Comparison of ENCODE assay signal across 8 cellular contexts in the genomic region with DNA sequence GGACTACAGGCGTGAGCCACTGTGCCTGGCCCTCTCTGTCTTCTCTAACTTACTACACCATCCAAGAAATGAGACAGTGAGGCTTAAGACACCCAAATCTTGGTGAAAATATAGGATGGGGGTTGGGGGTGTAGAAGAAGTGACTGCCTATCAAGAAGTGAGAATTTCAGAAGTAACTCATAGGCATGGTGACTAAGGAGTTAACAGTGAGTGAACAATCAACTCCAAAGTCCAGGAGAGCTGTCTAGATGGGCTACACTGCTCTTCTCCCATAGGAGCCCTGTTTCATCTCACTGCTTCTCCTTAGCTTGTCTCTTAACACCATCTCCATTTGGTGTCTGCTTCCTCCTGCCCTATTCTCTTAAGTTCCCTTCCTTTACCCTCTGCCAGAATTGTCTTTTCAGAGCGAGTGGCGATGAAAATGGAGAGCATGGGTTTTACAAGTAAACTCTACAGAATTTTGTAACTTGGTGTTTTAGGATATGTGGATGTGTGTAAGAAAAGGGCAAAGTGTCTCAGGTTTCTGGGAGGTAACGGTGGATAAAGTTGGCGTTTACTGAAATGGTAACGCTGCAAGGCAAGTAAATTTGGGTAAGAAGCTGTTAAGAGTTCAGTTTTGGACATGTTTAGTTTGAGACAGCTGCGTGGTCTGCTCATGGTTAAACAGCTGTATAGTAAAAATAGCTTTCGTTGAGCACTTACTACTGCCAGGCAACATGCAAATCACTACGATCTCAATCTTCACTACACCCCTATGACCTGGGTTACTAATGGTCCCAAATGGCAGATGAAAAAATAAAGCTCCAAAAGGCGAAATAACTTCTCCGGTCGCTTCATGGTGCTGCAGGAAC. TPM values are rescaled to one million over a fixed set of nuclear protein-coding genes. Genes with fewer than 3 reads are reported as not detected.
DNase-seq lines count a peak whose midpoint lies in the region; ATAC-seq and TF ChIP-seq lines count a peak whose summit lies in the region.

No MANE protein-coding gene starts in this region.

- H3K27me3 ChIP-seq in left ventricle myocardium inferior (ENCODE audit: low read depth): no peaks in the 10 kb centered on the region

- peak overlapping the region; percentile 99 for H3K27ac Mint-ChIP-seq in activated CD8-positive, alpha-beta T cell treated with anti-CD3 and anti-CD28 coated beads, Interleukin-2, amount 10 ng/mL, durations not matched to agents 7 days and 5 days

- H3K27me3 Mint-ChIP-seq in activated CD8-positive, alpha-beta T cell treated with anti-CD3 and anti-CD28 coated beads, Interleukin-2, amount 10 ng/mL, durations not matched to agents 7 days and 5 days (ENCODE audit: low read depth): no peaks in the 10 kb centered on the region

- ATAC-seq in GM19035 (IDR thresholded peaks at IDR 0.05; ENCODE audit: unreplicated experiment): peak; percentile 56
- peak; percentile 52 for ATAC-seq in HG03175 (IDR thresholded peaks at IDR 0.05; ENCODE audit: unreplicated experiment)
- ATAC-seq in activated CD8-positive, alpha-beta T cell treated with anti-CD3 and anti-CD28 coated beads, Interleukin-2, amount 10 ng/mL, durations not matched to agents 7 days and 5 days: peak; percentile 2
- ATAC-seq in sciatic nerve: peak; percentile 19

- no peaks in the 10 kb centered on the region for H3K9me3 Mint-ChIP-seq in activated CD8-positive, alpha-beta T cell treated with anti-CD3 and anti-CD28 coated beads, Interleukin-2, amount 10 ng/mL, durations not matched to agents 7 days and 5 days (ENCODE audit: insufficient read depth)

- CTCF ChIA-PET in activated CD8-positive, alpha-beta T cell treated with anti-CD3 and anti-CD28 coated beads, Interleukin-2, amount 10 ng/mL, durations not matched to agents 7 days and 5 days (lab: Charles Lee): interaction anchor here (0.8 to 4.0 kb wide), 13 partner anchors 10 to 329 kb away, joined by 3 to 29 read pairs (median 6); partner anchors contain the start of genes PDE5A and USP53

- H3K4me3 Mint-ChIP-seq in activated CD8-positive, alpha-beta T cell treated with anti-CD3 and anti-CD28 coated beads, Interleukin-2, amount 10 ng/mL, durations not matched to agents 7 days and 5 days: peak overlapping the region; percentile 99

- peak overlapping the region; percentile 98 for H3K27ac ChIP-seq in left ventricle myocardium inferior (replicated peaks)

- peaks cover 37% of the 10 kb centered on the region for H3K36me3 ChIP-seq in left ventricle myocardium inferior

- peaks cover 46% of the 10 kb centered on the region for H3K36me3 Mint-ChIP-seq in activated CD8-positive, alpha-beta T cell treated with anti-CD3 and anti-CD28 coated beads, Interleukin-2, amount 10 ng/mL, durations not matched to agents 7 days and 5 days (ENCODE audit: low read depth)

- peaks cover 66% of the 10 kb centered on the region for H3K4me1 ChIP-seq in left ventricle myocardium inferior

- intact Hi-C loops in left ventricle myocardium inferior (cut with micrococcal nuclease) (no loop called here), sciatic nerve (cut with DNase I) (no loop called here)

- peak overlapping the region; percentile 90 for H3K4me3 ChIP-seq in left ventricle myocardium inferior

- POLR2A ChIA-PET in activated CD8-positive, alpha-beta T cell treated with anti-CD3 and anti-CD28 coated beads, Interleukin-2, amount 10 ng/mL, durations not matched to agents 7 days and 5 days (lab: Charles Lee): interaction anchor here (1.0 to 3.0 kb wide), 7 partner anchors 8 to 570 kb away, joined by 4 to 29 read pairs (median 6); partner anchors contain the start of gene USP53

- H3K9me3 ChIP-seq in left ventricle myocardium inferior (replicated peaks): no peaks in the 10 kb centered on the region

- H3K4me1 Mint-ChIP-seq in activated CD8-positive, alpha-beta T cell treated with anti-CD3 and anti-CD28 coated beads, Interleukin-2, amount 10 ng/mL, durations not matched to agents 7 days and 5 days (ENCODE audit: low read depth): peaks cover 33% of the 10 kb centered on the region

- TF ChIP-seq CTCF in left ventricle myocardium inferior (IDR thresholded peaks at IDR 0.05; ENCODE audit: borderline replicate concordance): no peak

- DNase-seq in AG08395 (ENCODE audit: low spot score): peak; percentile 4
- DNase-seq in activated CD8-positive, alpha-beta T cell treated with anti-CD3 and anti-CD28 coated beads, Interleukin-2, amount 10 ng/mL, durations not matched to agents 7 days and 5 days: no peak
- DNase-seq in left ventricle myocardium inferior: no peak
- no peak for DNase-seq in sciatic nerve (ENCODE audit: low spot score)
- no peak for DNase-seq in DMS153 (lab: John Stamatoyannopoulos, UW)
- no peak for DNase-seq in cortex of kidney (lab: John Stamatoyannopoulos, UW)

RNA-seq across cellular contexts. Expression of gene FABP2, which starts 22.5 kb away (rescaled TPM):
- not detected for total RNA-seq in activated CD8-positive, alpha-beta T cell treated with anti-CD3 and anti-CD28 coated beads, Interleukin-2, amount 10 ng/mL, durations not matched to agents 7 days and 5 days
- not detected for total RNA-seq in left ventricle myocardium inferior
- not detected for total RNA-seq in sciatic nerve

Comparison
In these comparisons a context has a peak if more than half of its experiments do, and no peak if none do; other contexts are left out.
1. ATAC-seq: peak in every context shown above with its lines; median percentile 56 in GM19035; 52 in HG03175; 19 in sciatic nerve; 2 in activated CD8-positive, alpha-beta T cell treated with anti-CD3 and anti-CD28 coated beads, Interleukin-2, amount 10 ng/mL, durations not matched to agents 7 days and 5 days.